In genomic region chr6:71044753-71045152, GRCh38 we compare ENCODE assay signal across 31 cellular contexts.
"Had no signal": no experiment of that assay in that cellular context is flagged by ENCODE, and none has a peak within 500 bp of the region (broad histone marks: within the 10 kb centered on the region; RNA-seq: fewer than 3 reads in every experiment).

No MANE protein-coding gene starts in this region.

- DNase-seq: activated B cell treated with CpG ODN at 0.5 μM for 24 hours; activated CD4-positive, alpha-beta memory T cell treated with anti-CD3 and anti-CD28 coated beads for 36 hours; activated CD4-positive, alpha-beta memory T cell treated with anti-CD3 and anti-CD28 coated beads, Interleukin-2, amount 10 ng/mL, durations not matched to agents 7 days and 5 days; activated CD4-positive, alpha-beta T cell treated with anti-CD3 and anti-CD28 coated beads for 1 hour; activated CD4-positive, alpha-beta T cell treated with anti-CD3 and anti-CD28 coated beads for 36 hours; activated CD4-positive, alpha-beta T cell treated with anti-CD3 and anti-CD28 coated beads for 4 hours; activated CD4-positive, alpha-beta T cell treated with anti-CD3 and anti-CD28 coated beads for 48 hours; activated CD4-positive, alpha-beta T cell treated with anti-CD3 and anti-CD28 coated beads, Interleukin-2, amount 10 ng/mL, durations not matched to agents 24 days and 14 days; activated CD4-positive, alpha-beta T cell treated with anti-CD3 and anti-CD28 coated beads, Interleukin-2, amount 10 ng/mL, durations not matched to agents 7 days and 5 days; activated CD4-positive, alpha-beta T cell treated with anti-CD3 and anti-CD28 coated beads, Interleukin-2, amount 50 U/mL, for 1 hour; activated CD4-positive, alpha-beta T cell treated with anti-CD3 and anti-CD28 coated beads, Interleukin-2, amount 50 U/mL, for 4 hours; activated CD4-positive, alpha-beta T cell treated with anti-CD3 and anti-CD28 coated beads, Interleukin-2, amount 50 U/mL, for 48 hours; activated CD4-positive, CD25-positive, alpha-beta regulatory T cell; activated CD4-positive, CD25-positive, alpha-beta regulatory T cell treated with anti-CD3 and anti-CD28 coated beads, Interleukin-2, amount 50 U/mL, for 72 hours; activated CD8-positive, alpha-beta memory T cell treated with anti-CD3 and anti-CD28 coated beads for 24 hours; activated CD8-positive, alpha-beta memory T cell treated with anti-CD3 and anti-CD28 coated beads, Interleukin-2, amount 10 ng/mL, durations not matched to agents 7 days and 5 days; activated CD8-positive, alpha-beta memory T cell treated with anti-CD3 and anti-CD28 coated beads, Interleukin-2, amount 50 U/mL, for 4 hours; activated CD8-positive, alpha-beta memory T cell treated with anti-CD3 and anti-CD28 coated beads, Interleukin-2, amount 50 U/mL, for 48 hours; activated CD8-positive, alpha-beta T cell treated with anti-CD3 and anti-CD28 coated beads for 36 hours; activated CD8-positive, alpha-beta T cell treated with anti-CD3 and anti-CD28 coated beads, Interleukin-2, amount 10 ng/mL, durations not matched to agents 7 days and 5 days; activated T-cell treated with anti-CD3 and anti-CD28 coated beads for 4 hours; T-helper 1 cell; T-helper 17 cell; T-helper 2 cell; T-helper 9 cell; T1000; WERI-Rb-1 had no signal

- FAIRE-seq: TTC549 had no signal

- ATAC-seq: activated CD4-positive, alpha-beta T cell treated with anti-CD3 and anti-CD28 coated beads for 36 hours; activated CD4-positive, CD25-positive, alpha-beta regulatory T cell treated with anti-CD3 and anti-CD28 coated beads, Interleukin-2, amount 50 U/mL, for 24 hours; activated CD8-positive, alpha-beta memory T cell treated with anti-CD3 and anti-CD28 coated beads, Interleukin-2, amount 10 ng/mL, durations not matched to agents 7 days and 5 days; activated CD8-positive, alpha-beta T cell treated with anti-CD3 and anti-CD28 coated beads for 36 hours; activated CD8-positive, alpha-beta T cell treated with anti-CD3 and anti-CD28 coated beads, Interleukin-2, amount 10 ng/mL, durations not matched to agents 7 days and 5 days; T-helper 17 cell; WTC11 had no signal

- H3K27ac ChIP-seq: VCaP, WERI-Rb-1 had no signal

- H3K36me3 ChIP-seq: WERI-Rb-1 had no signal
